ENCODE assay signal across 1 cellular context in genomic region chr1:23691499-23692307, GRCh38.
TF ChIP-seq lines count a peak whose summit lies in the region.

TSS of gene RPL11 (plus strand) at chr1:23691806. CDS start at chr1:23691824, 18 bp downstream.

TF ChIP-seq in HepG2, 621 proteins besides CTCF, POLR2A, EP300 and RAD21 (continued from another document and continues in another):
- TF ChIP-seq ZBTB49 (CRISPR knock-in tag; IDR thresholded peaks at IDR 0.05; ENCODE audit: borderline replicate concordance) (no peak), ZMYM2 (CRISPR knock-in tag; IDR thresholded peaks at IDR 0.05) (peak; percentile 51; the same call in 1 of the 2 replicates), THYN1 (CRISPR knock-in tag; IDR thresholded peaks at IDR 0.05; ENCODE audit: borderline replicate concordance, low read depth) (0 out of 2 replicates have a peak, but pooled peaks have one; percentile 80), BHLHE40 (IDR thresholded peaks at IDR 0.05; ENCODE audit: low read length) (no peak), TEAD2 (CRISPR knock-in tag; IDR thresholded peaks at IDR 0.05) (no peak), MTA1 (CRISPR knock-in tag; IDR thresholded peaks at IDR 0.05; ENCODE audit: borderline replicate concordance) (peak; percentile 55; the same call in 1 of the 2 replicates), ARID4A (CRISPR knock-in tag; IDR thresholded peaks at IDR 0.05; ENCODE audit: borderline replicate concordance) (peak; percentile 85), MYPOP (CRISPR knock-in tag; IDR thresholded peaks at IDR 0.05) (0 out of 2 replicates have a peak, but pooled peaks have one; percentile 49), ZNF878 (CRISPR knock-in tag; IDR thresholded peaks at IDR 0.05) (no peak; the same call in 1 of the 2 replicates), BATF2 (CRISPR knock-in tag; IDR thresholded peaks at IDR 0.05) (no peak), ZBTB10 (CRISPR knock-in tag; IDR thresholded peaks at IDR 0.05; ENCODE audit: borderline replicate concordance) (no peak), NFRKB (IDR thresholded peaks at IDR 0.05) (peak; percentile 68; the same call in 1 of the 2 replicates), CEBPZ (IDR thresholded peaks at IDR 0.05; ENCODE audit: low read length) (no peak), ATF4 (CRISPR knock-in tag; IDR thresholded peaks at IDR 0.05) (no peak), CAMTA2 (CRISPR knock-in tag; IDR thresholded peaks at IDR 0.05; ENCODE audit: borderline replicate concordance) (peak; percentile 86; the same call in 1 of the 2 replicates), ATF2 (CRISPR knock-in tag; IDR thresholded peaks at IDR 0.05) (0 out of 2 replicates have a peak, but pooled peaks have one; percentile 49), BCLAF1 (IDR thresholded peaks at IDR 0.05) (no peak), MEF2D (CRISPR knock-in tag; IDR thresholded peaks at IDR 0.05) (no peak; the same call in none of the 2 replicates), NONO (IDR thresholded peaks at IDR 0.05) (no peak), NONO (CRISPR knock-in tag; conservative IDR thresholded peaks at IDR 0.05) (peak; percentile 83), PRDM10 (CRISPR knock-in tag; IDR thresholded peaks at IDR 0.05; ENCODE audit: low read depth) (no peak), PCBP1 (IDR thresholded peaks at IDR 0.05; ENCODE audit: borderline replicate concordance, low read depth, low read length) (no peak)
